Comparison of ENCODE assay signal across 1 cellular context in genomic region chr3:15079083-15079482, GRCh38.
TF ChIP-seq lines count a peak whose summit lies in the region.

No MANE protein-coding gene starts in this region.

TF ChIP-seq in HepG2, 621 proteins besides CTCF, POLR2A, EP300 and RAD21 (continued from another document):
- TF ChIP-seq ZBTB40 (IDR thresholded peaks at IDR 0.05) (no peak; the same call in 1 of the 2 replicates), ZBTB40 (CRISPR knock-in tag; IDR thresholded peaks at IDR 0.05) (peak; percentile 40; the same call in 1 of the 2 replicates)
